Comparison of ENCODE assay signal across 8 cellular contexts in the genomic region with DNA sequence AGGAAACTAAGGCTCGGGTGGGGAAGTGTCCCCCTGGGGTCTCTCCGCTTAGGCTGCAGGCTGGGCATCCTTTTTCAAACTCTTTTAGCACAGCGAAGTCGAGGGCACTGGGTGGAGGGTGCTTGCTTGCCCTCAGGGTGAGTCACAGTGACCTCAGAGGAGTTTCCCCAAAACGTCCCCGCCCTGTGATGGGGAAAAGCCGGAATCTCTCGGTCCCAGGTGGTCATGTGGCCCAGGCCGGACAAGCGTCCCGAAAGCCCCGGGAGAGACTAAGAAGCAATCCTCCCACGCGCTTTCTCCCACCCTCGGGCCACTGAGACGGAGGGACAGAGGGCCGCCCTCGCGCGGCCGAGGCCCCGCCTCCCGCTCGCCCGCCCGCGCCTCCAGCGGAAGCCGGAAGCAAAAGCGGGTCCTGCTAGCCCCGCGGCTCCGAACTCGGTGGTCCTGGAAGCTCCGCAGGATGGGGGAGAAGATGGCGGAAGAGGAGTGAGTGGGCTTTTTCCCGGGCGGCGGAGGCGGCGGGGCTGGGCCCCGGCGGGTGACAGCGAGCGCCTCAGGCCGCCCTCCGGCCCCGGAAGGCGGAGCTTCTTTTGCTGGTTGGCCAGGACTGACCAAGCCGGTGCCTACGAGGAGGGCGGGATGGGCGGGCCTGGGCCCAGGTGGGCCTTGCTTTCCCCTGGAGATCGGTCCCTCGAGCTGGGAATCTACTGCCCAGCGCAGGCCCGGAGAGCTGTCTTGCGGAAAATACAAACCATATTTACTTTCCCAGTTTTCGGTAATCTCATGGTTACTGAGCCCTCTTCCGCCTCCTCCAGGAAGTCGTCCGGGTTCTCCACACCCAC. TPM values are rescaled to one million over a fixed set of nuclear protein-coding genes. Genes with fewer than 3 reads are reported as not detected.
A peak's percentile ranks its signal among the peaks of the same experiment; 100 is the strongest.
DNase-seq lines count a peak whose midpoint lies in the region; ATAC-seq and TF ChIP-seq lines count a peak whose summit lies in the region.

A gene with protein sequence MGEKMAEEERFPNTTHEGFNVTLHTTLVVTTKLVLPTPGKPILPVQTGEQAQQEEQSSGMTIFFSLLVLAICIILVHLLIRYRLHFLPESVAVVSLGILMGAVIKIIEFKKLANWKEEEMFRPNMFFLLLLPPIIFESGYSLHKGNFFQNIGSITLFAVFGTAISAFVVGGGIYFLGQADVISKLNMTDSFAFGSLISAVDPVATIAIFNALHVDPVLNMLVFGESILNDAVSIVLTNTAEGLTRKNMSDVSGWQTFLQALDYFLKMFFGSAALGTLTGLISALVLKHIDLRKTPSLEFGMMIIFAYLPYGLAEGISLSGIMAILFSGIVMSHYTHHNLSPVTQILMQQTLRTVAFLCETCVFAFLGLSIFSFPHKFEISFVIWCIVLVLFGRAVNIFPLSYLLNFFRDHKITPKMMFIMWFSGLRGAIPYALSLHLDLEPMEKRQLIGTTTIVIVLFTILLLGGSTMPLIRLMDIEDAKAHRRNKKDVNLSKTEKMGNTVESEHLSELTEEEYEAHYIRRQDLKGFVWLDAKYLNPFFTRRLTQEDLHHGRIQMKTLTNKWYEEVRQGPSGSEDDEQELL (plus strand): TSS at position 366 of the 842 bp plus-strand sequence. CDS start 95 bp downstream, at position 461.

- no peaks in the 10 kb centered on the region for H3K9me3 Mint-ChIP-seq in HFFc6
- H3K9me3 Mint-ChIP-seq in activated naive CD4-positive, alpha-beta T cell treated with anti-CD3 and anti-CD28 coated beads, Interleukin-2, amount 50 U/mL, for 72 hours, result no peaks in the 10 kb centered on the region
- peaks cover 5% of the 10 kb centered on the region for H3K9me3 Mint-ChIP-seq in glutamatergic neuron (ENCODE audit: unreplicated experiment)

- ATAC-seq in SK-N-SH treated with all-trans-retinoic acid at 6 μM for 48 hours (peak; percentile 96), thoracic aorta (ENCODE audit: insufficient number of reproducible peaks, low FRiP score, low read depth) (peak; percentile 88)
- peak; percentile 90 to 95 for ATAC-seq in activated naive CD4-positive, alpha-beta T cell treated with anti-CD3 and anti-CD28 coated beads, Interleukin-2, amount 50 U/mL, for 72 hours

- H3K9me3 ChIP-seq in osteoblast (ENCODE audit: low read depth, low read length), result no peaks in the 10 kb centered on the region
- H3K9me3 ChIP-seq in thoracic aorta, result no peaks in the 10 kb centered on the region

- CTCF ChIA-PET in GM10248 (lab: Yijun Ruan, JAX), result interaction anchor here (0.6 to 2.9 kb wide), 5 partner anchors 10 to 65 kb away, joined by 3 to 16 read pairs (median 4); no protein-coding TSS in a partner anchor

- H3K36me3 Mint-ChIP-seq in HFFc6 (ENCODE audit: low read depth), result peaks cover 16% of the 10 kb centered on the region; the same call in 1 of the 2 replicates
- H3K36me3 Mint-ChIP-seq in activated naive CD4-positive, alpha-beta T cell treated with anti-CD3 and anti-CD28 coated beads, Interleukin-2, amount 50 U/mL, for 72 hours, result peaks cover 20 to 25% of the 10 kb centered on the region in 2 donors
- peaks cover 8% of the 10 kb centered on the region for H3K36me3 Mint-ChIP-seq in glutamatergic neuron (ENCODE audit: unreplicated experiment)

- peak within 1 kb of the TSS; percentile 86 for H3K4me3 ChIP-seq in osteoblast (ENCODE audit: insufficient read depth, low read length)
- H3K4me3 ChIP-seq in thoracic aorta, result peak within 1 kb of the TSS; percentile 92

- H3K36me3 ChIP-seq in osteoblast (ENCODE audit: insufficient read depth, low read length) (peaks cover 18% of the 10 kb centered on the region), thoracic aorta (peaks cover 12% of the 10 kb centered on the region)

- H3K27me3 Mint-ChIP-seq in HFFc6 (ENCODE audit: insufficient read depth) (no peaks in the 10 kb centered on the region), glutamatergic neuron (ENCODE audit: unreplicated experiment) (peaks cover 7% of the 10 kb centered on the region)

- H3K4me3 Mint-ChIP-seq in HFFc6 (peak within 1 kb of the TSS; percentile 96), glutamatergic neuron (ENCODE audit: unreplicated experiment) (peak within 1 kb of the TSS; percentile 95)

- H3K27ac Mint-ChIP-seq in HFFc6 (peak within 1 kb of the TSS; percentile 98), glutamatergic neuron (ENCODE audit: unreplicated experiment) (peak within 1 kb of the TSS; percentile 95)
- peak within 1 kb of the TSS; percentile 95 to 96 for H3K27ac Mint-ChIP-seq in activated naive CD4-positive, alpha-beta T cell treated with anti-CD3 and anti-CD28 coated beads, Interleukin-2, amount 50 U/mL, for 72 hours

- DNase-seq in GM10248 (ENCODE audit: extremely low spot score) (peak; percentile 90), HFFc6 (peak; percentile 90), NAMALWA (ENCODE audit: low spot score) (peak; percentile 85), glutamatergic neuron (peak; percentile 93), osteoblast (ENCODE audit: insufficient read length, low spot score, missing footprints) (peak; percentile 93), thoracic aorta (ENCODE audit: low spot score) (peak; percentile 91)
- DNase-seq in activated naive CD4-positive, alpha-beta T cell treated with anti-CD3 and anti-CD28 coated beads, Interleukin-2, amount 50 U/mL, for 72 hours (ENCODE audit: low spot score in 2 of 2), result peak; percentile 76 to 95

- POLR2A ChIA-PET in GM10248 (lab: Yijun Ruan, JAX), result no interaction called here

- peaks cover 8% of the 10 kb centered on the region for H3K79me2 ChIP-seq in osteoblast (ENCODE audit: insufficient read depth, low read length)

- peak within 1 kb of the TSS; percentile 95 for H3K4me2 ChIP-seq in osteoblast (ENCODE audit: insufficient read depth, low read length)

- H3K4me1 ChIP-seq in osteoblast (ENCODE audit: insufficient read depth, low read length) (peaks cover 13% of the 10 kb centered on the region), thoracic aorta (ENCODE audit: control insufficient read depth in 1 of 2, low read depth in 2 of 2) (peaks cover 6 to 22% of the 10 kb centered on the region in 2 donors)

- H3K27me3 ChIP-seq in osteoblast (ENCODE audit: insufficient read depth, low read length), result no peaks in the 10 kb centered on the region
- no peaks in the 10 kb centered on the region for H3K27me3 ChIP-seq in thoracic aorta (replicated peaks; ENCODE audit: insufficient read depth)

- peak within 1 kb of the TSS; percentile 88 for H2AFZ ChIP-seq in osteoblast (ENCODE audit: low read length)

- TF ChIP-seq CTCF in GM10248 (IDR thresholded peaks at IDR 0.05; ENCODE audit: control extremely low read depth, extremely low read depth, low read depth, missing control alignments) (no peak), HFFc6 (IDR thresholded peaks at IDR 0.05) (peak; percentile 64), glutamatergic neuron (IDR thresholded peaks at IDR 0.05; ENCODE audit: partially characterized antibody, unreplicated experiment) (peak; percentile 31), osteoblast (IDR thresholded peaks at IDR 0.05; ENCODE audit: extremely low read depth, low read depth, low read length) (peak; percentile 31), thoracic aorta (IDR thresholded peaks at IDR 0.05) (peak; percentile 54)

- H3K4me1 Mint-ChIP-seq in HFFc6 (ENCODE audit: low read depth) (peaks cover 36% of the 10 kb centered on the region), glutamatergic neuron (ENCODE audit: low read depth, unreplicated experiment) (peaks cover 9% of the 10 kb centered on the region)

- no peaks in the 10 kb centered on the region for H4K20me1 ChIP-seq in osteoblast (ENCODE audit: insufficient read depth, low read length)

- H3K27ac ChIP-seq in osteoblast (ENCODE audit: low read depth, low read length) (peak within 1 kb of the TSS; percentile 86), thoracic aorta (peak within 1 kb of the TSS; percentile 81 to 91)

TF ChIP-seq in SK-N-SH treated with all-trans-retinoic acid at 6 μM for 48 hours, 23 proteins besides CTCF, POLR2A, EP300 and RAD21:
- TF ChIP-seq ISL1 (CRISPR knock-in tag; IDR thresholded peaks at IDR 0.05) (no peak), ZNF565 (CRISPR knock-in tag; conservative IDR thresholded peaks at IDR 0.05; ENCODE audit: low read depth) (no peak), ZFP3 (CRISPR knock-in tag; IDR thresholded peaks at IDR 0.05) (peak; percentile 36; the same call in 1 of the 2 replicates), ARNTL (CRISPR knock-in tag; IDR thresholded peaks at IDR 0.05; ENCODE audit: borderline replicate concordance, low read depth) (no peak), TCF4 (CRISPR knock-in tag; IDR thresholded peaks at IDR 0.05; ENCODE audit: borderline replicate concordance) (no peak), CSDC2 (CRISPR knock-in tag; IDR thresholded peaks at IDR 0.05) (no peak), PPARA (CRISPR knock-in tag; IDR thresholded peaks at IDR 0.05; ENCODE audit: borderline replicate concordance) (no peak)
- TF ChIP-seq, protein P1, sequence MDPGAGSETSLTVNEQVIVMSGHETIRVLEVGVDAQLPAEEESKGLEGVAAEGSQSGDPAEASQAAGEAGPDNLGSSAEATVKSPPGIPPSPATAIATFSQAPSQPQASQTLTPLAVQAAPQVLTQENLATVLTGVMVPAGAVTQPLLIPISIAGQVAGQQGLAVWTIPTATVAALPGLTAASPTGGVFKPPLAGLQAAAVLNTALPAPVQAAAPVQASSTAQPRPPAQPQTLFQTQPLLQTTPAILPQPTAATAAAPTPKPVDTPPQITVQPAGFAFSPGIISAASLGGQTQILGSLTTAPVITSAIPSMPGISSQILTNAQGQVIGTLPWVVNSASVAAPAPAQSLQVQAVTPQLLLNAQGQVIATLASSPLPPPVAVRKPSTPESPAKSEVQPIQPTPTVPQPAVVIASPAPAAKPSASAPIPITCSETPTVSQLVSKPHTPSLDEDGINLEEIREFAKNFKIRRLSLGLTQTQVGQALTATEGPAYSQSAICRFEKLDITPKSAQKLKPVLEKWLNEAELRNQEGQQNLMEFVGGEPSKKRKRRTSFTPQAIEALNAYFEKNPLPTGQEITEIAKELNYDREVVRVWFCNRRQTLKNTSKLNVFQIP (CRISPR knock-in tag; IDR thresholded peaks at IDR 0.05; ENCODE audit: borderline replicate concordance, low read depth), result no peak

RNA-seq across cellular contexts. Expression of the gene that starts here (rescaled TPM):
- 1 to 10 TPM; 7.1 to 8.0 (median 7.4) TPM for total RNA-seq in HFFc6 (2021; fragmentation: NEBNext Ultra II Directional; extraction: Animal tissue kit (Norgen Biotek cat#: 25700))
- total RNA-seq in activated naive CD4-positive, alpha-beta T cell treated with anti-CD3 and anti-CD28 coated beads, Interleukin-2, amount 50 U/mL, for 72 hours, result 10 to 100 TPM; 10.7 to 16.2 TPM
- 10.6 TPM for total RNA-seq in glutamatergic neuron (ENCODE audit: unreplicated experiment)
- total RNA-seq in osteoblast, result 6.9 and 9.7 TPM in 2 replicates
- total RNA-seq in thoracic aorta, result 10 to 100 TPM in 1 of 2 donors, 1 to 10 TPM in 1; 9.2 to 14.3 TPM

Comparison
In these comparisons a context has a peak if more than half of its experiments do, and no peak if none do; other contexts are left out.
1. Peak in every context shown above with its lines: DNase-seq, ATAC-seq, H3K4me3 ChIP-seq and H3K27ac ChIP-seq.